9 cellular contexts compared by ENCODE assay signal in genomic region chr11:18329196-18329870, GRCh38. TPM values are rescaled to one million over a fixed set of nuclear protein-coding genes. Genes with fewer than 3 reads are reported as not detected.
DNase-seq lines count a peak whose midpoint lies in the region; ATAC-seq, FAIRE-seq and TF ChIP-seq lines count a peak whose summit lies in the region.
"Had no signal": no experiment of that assay in that cellular context is flagged by ENCODE, and none has a peak within 500 bp of the region (broad histone marks: within the 10 kb centered on the region; RNA-seq: fewer than 3 reads in every experiment).

No MANE protein-coding gene starts in this region.

- H3K9ac ChIP-seq in SK-N-MC (ENCODE audit: insufficient read length): no peak overlapping the region

- peaks cover 11 to 23% of the 10 kb centered on the region in 2 donors for H3K36me3 Mint-ChIP-seq in naive B cell

- H3K27me3 Mint-ChIP-seq in naive B cell: no peaks in the 10 kb centered on the region

- peaks cover 9% of the 10 kb centered on the region for H3K4me1 ChIP-seq in mucosa of descending colon (ENCODE audit: low read depth)

- H3K9me3 Mint-ChIP-seq in naive B cell: no peaks in the 10 kb centered on the region

- peaks cover 42 to 65% (median 48%) of the 10 kb centered on the region in 3 donors for H3K4me1 Mint-ChIP-seq in naive B cell

- H3K9me3 ChIP-seq in SK-N-MC (ENCODE audit: low read depth, low read length) (no peaks in the 10 kb centered on the region), mucosa of descending colon (no peaks in the 10 kb centered on the region)

- H3K4me3 ChIP-seq in SK-N-MC: no peak overlapping the region
- no peak overlapping the region for H3K4me3 ChIP-seq in mucosa of descending colon

- peaks cover 89% of the 10 kb centered on the region for H3K36me3 ChIP-seq in SK-N-MC (ENCODE audit: insufficient read depth, low read length)
- no peaks in the 10 kb centered on the region for H3K36me3 ChIP-seq in mucosa of descending colon (ENCODE audit: low read depth)

- DNase-seq in H54 (ENCODE audit: insufficient read length, low spot score) (no peak), SK-N-MC (ENCODE audit: low read depth, low spot score) (no peak), naive B cell (no peak), SHP77 treated with DMSO at 0.1 percent for 48 hours (lab: John Stamatoyannopoulos, UW) (no peak), AML-193 (lab: John Stamatoyannopoulos, UW) (no peak), mucosa of descending colon (no peak), GOT3 (lab: John Stamatoyannopoulos, UW) (no peak)
- DNase-seq: midbrain had no signal

- H3K27ac Mint-ChIP-seq in naive B cell: peak overlapping the region; percentile 35 to 72 (median 64)

- intact Hi-C loops in mucosa of descending colon (cut with DNase I, micrococcal nuclease): no loop called here

- TF ChIP-seq POLR2A in H54 (IDR thresholded peaks at IDR 0.05; ENCODE audit: low read depth, low read length): no peak

- FAIRE-seq in H54 (lab: Jason Lieb, UNC): peak; percentile 6

- peak; percentile 50 for ATAC-seq in GM18498 (IDR thresholded peaks at IDR 0.05; ENCODE audit: unreplicated experiment)
- peak in 1 of 2 donors; percentile 43 for ATAC-seq in naive B cell (ENCODE audit: low read depth in 2 of 2)
- ATAC-seq in mucosa of descending colon: no peak

- H3K4me3 Mint-ChIP-seq in naive B cell: peak overlapping the region in 3 of 8 donors; percentile 30 to 50 (median 43)

- TF ChIP-seq CTCF in mucosa of descending colon (IDR thresholded peaks at IDR 0.05): no peak

- peak overlapping the region; percentile 47 for H3K27ac ChIP-seq in SK-N-MC

RNA-seq across cellular contexts. Expression of gene GTF2H1, which starts 7.0 kb away (rescaled TPM):
- 10 to 100 TPM; 23.5 to 50.4 (median 37.3) TPM for polyA plus RNA-seq in naive B cell (ENCODE audit: low read depth in 6 of 6)
- total RNA-seq in mucosa of descending colon: 10 to 100 TPM; 32.8 to 43.3 (median 35.9) TPM

RNA-seq across cellular contexts. Expression of gene HPS5, which starts 7.4 kb away (rescaled TPM):
- 10 to 100 TPM; 15.3 to 40.2 (median 29.5) TPM for polyA plus RNA-seq in naive B cell (ENCODE audit: low read depth in 6 of 6)
- total RNA-seq in mucosa of descending colon: 10 to 100 TPM in 2 of 3 donors, 1 to 10 TPM in 1; 9.8 to 16.6 (median 14.1) TPM
